ENCODE assay signal across 17 cellular contexts in genomic region chr10:92541583-92541982, GRCh38. TPM values are rescaled to one million over a fixed set of nuclear protein-coding genes. Genes with fewer than 3 reads are reported as not detected.
DNase-seq lines count a peak whose midpoint lies in the region; ATAC-seq and TF ChIP-seq lines count a peak whose summit lies in the region.
"Had no signal": no experiment of that assay in that cellular context is flagged by ENCODE, and none has a peak within 500 bp of the region (broad histone marks: within the 10 kb centered on the region; RNA-seq: fewer than 3 reads in every experiment).

No MANE protein-coding gene starts in this region.

- no peak overlapping the region for H4K8ac ChIP-seq in mesendoderm (ENCODE audit: low read depth, low read length)

- H3K79me2 ChIP-seq in Karpas-422 (ENCODE audit: low read length), result peaks cover 88% of the 10 kb centered on the region
- peaks cover 2% of the 10 kb centered on the region for H3K79me2 ChIP-seq in mesendoderm (ENCODE audit: control insufficient read depth, insufficient read depth, low read length)

- H3K4me3 ChIP-seq in Karpas-422 (ENCODE audit: low read length) (peak overlapping the region; percentile 50), mesendoderm (ENCODE audit: low read length) (no peak overlapping the region), left lung (no peak overlapping the region)
- H3K4me3 ChIP-seq: BLaER1, GM23338 had no signal

- H2BK5ac ChIP-seq in mesendoderm (ENCODE audit: low read length), result no peak overlapping the region

- no peak overlapping the region for H3K23ac ChIP-seq in mesendoderm (ENCODE audit: low read length)

- H3K4me2 ChIP-seq in Karpas-422 (ENCODE audit: low read depth, low read length, poor library complexity, severe bottlenecking), result peak overlapping the region; percentile 68
- H3K4me2 ChIP-seq in mesendoderm (ENCODE audit: low read length), result no peak overlapping the region
- H3K4me2 ChIP-seq: BLaER1, GM23338 had no signal

- H3K36me3 ChIP-seq in Karpas-422 (ENCODE audit: insufficient read depth, low read length), result no peaks in the 10 kb centered on the region
- no peaks in the 10 kb centered on the region for H3K36me3 ChIP-seq in mesendoderm (ENCODE audit: control insufficient read depth, insufficient read depth, low read length)
- peaks cover 0 to 9% of the 10 kb centered on the region in 2 donors for H3K36me3 ChIP-seq in left lung

- peak overlapping the region; percentile 41; the same call in 1 of the 2 replicates for H3K9ac ChIP-seq in Karpas-422 (ENCODE audit: low read length)
- H3K9ac ChIP-seq in mesendoderm (ENCODE audit: low read length), result no peak overlapping the region
- H3K9ac ChIP-seq: BLaER1 had no signal

- no peak overlapping the region for H4K5ac ChIP-seq in mesendoderm (ENCODE audit: low read length)

- DNase-seq in activated T-cell treated with anti-CD3 and anti-CD28 coated beads, Interleukin-2, amount 50 U/mL, for 72 hours, result no peak
- DNase-seq in activated T-cell treated with anti-CD3 and anti-CD28 coated beads for 4 hours, result no peak
- no peak for DNase-seq in Karpas-422
- DNase-seq in mesendoderm, result peak; percentile 57
- DNase-seq in activated CD4-positive, CD25-positive, alpha-beta regulatory T cell (lab: John Stamatoyannopoulos, UW), result no peak
- no peak for DNase-seq in left lung
- no peak for DNase-seq in stimulated activated CD4-positive, alpha-beta T cell treated with anti-CD3 and anti-CD28 coated beads, Interleukin-4, amount 100 ng/mL, for 4 hours
- DNase-seq: 8988T; CD4-positive, alpha-beta memory T cell; DMS153; DMS79; GDM1 had no signal

- H3K4me3 Mint-ChIP-seq in activated T-cell treated with anti-CD3 and anti-CD28 coated beads, Interleukin-2, amount 50 U/mL, for 72 hours, result no peak overlapping the region
- H3K4me3 Mint-ChIP-seq: CD14-positive monocyte; CD4-positive, alpha-beta memory T cell; GM23338 had no signal

- H3K36me3 Mint-ChIP-seq in activated T-cell treated with anti-CD3 and anti-CD28 coated beads, Interleukin-2, amount 50 U/mL, for 72 hours (ENCODE audit: insufficient read depth in 2 of 2), result no peaks in the 10 kb centered on the region

- peaks cover 37% of the 10 kb centered on the region for H3K4me1 Mint-ChIP-seq in activated T-cell treated with anti-CD3 and anti-CD28 coated beads, Interleukin-2, amount 50 U/mL, for 72 hours (ENCODE audit: low read depth)

- H3K27ac Mint-ChIP-seq in activated T-cell treated with anti-CD3 and anti-CD28 coated beads, Interleukin-2, amount 50 U/mL, for 72 hours, result peak overlapping the region; percentile 54

- H3K4me1 ChIP-seq in Karpas-422 (ENCODE audit: low read length), result peaks cover 66% of the 10 kb centered on the region
- H3K4me1 ChIP-seq in mesendoderm (ENCODE audit: control insufficient read depth, low read depth, low read length), result peaks cover 5% of the 10 kb centered on the region
- peaks cover 0 to 17% of the 10 kb centered on the region in 2 donors for H3K4me1 ChIP-seq in left lung

- intact Hi-C loops in left lung (cut with DNase I), result no loop called here

- no peak overlapping the region for H2BK120ac ChIP-seq in mesendoderm (ENCODE audit: low read depth, low read length)

- H3K27ac ChIP-seq in Karpas-422 (ENCODE audit: low read length) (peak overlapping the region; percentile 88), mesendoderm (ENCODE audit: low read depth, low read length) (no peak overlapping the region), left lung (no peak overlapping the region)
- H3K27ac ChIP-seq: BLaER1 had no signal

- H3K56ac ChIP-seq in mesendoderm (ENCODE audit: low read length), result no peak overlapping the region

- H2BK15ac ChIP-seq in mesendoderm (replicated peaks; ENCODE audit: low read depth), result no peak overlapping the region

- ATAC-seq in activated T-cell treated with anti-CD3 and anti-CD28 coated beads, Interleukin-2, amount 50 U/mL, for 72 hours (replicated peaks in 1 of 2), result no peak
- ATAC-seq in left lung, result no peak
- ATAC-seq: GM23338, HCT116, HepG2 had no signal

- no peaks in the 10 kb centered on the region for H3K27me3 ChIP-seq in Karpas-422 (ENCODE audit: low read length)
- H3K27me3 ChIP-seq in mesendoderm (ENCODE audit: insufficient read depth, low read length, poor library complexity), result no peaks in the 10 kb centered on the region
- no peaks in the 10 kb centered on the region for H3K27me3 ChIP-seq in left lung
- H3K27me3 ChIP-seq: BLaER1 had no signal

- no peaks in the 10 kb centered on the region for H3K27me3 Mint-ChIP-seq in activated T-cell treated with anti-CD3 and anti-CD28 coated beads, Interleukin-2, amount 50 U/mL, for 72 hours (ENCODE audit: low read depth)
- H3K27me3 Mint-ChIP-seq: CD4-positive, alpha-beta memory T cell had no signal

- no peaks in the 10 kb centered on the region for H4K20me1 ChIP-seq in Karpas-422 (ENCODE audit: insufficient read depth, low read depth, low read length)

- TF ChIP-seq CTCF in left lung (IDR thresholded peaks at IDR 0.05), result no peak

- H3K9me2 ChIP-seq in Karpas-422 (replicated peaks; ENCODE audit: insufficient read depth, low read length), result no peaks in the 10 kb centered on the region

- no peak overlapping the region for H2AFZ ChIP-seq in Karpas-422 (ENCODE audit: low read length)
- H2AFZ ChIP-seq: GM23338 had no signal

- peaks cover 5% of the 10 kb centered on the region for H3K79me1 ChIP-seq in mesendoderm (ENCODE audit: low read length)

- no peak overlapping the region for H3K18ac ChIP-seq in mesendoderm (ENCODE audit: low read length)

- H2AK5ac ChIP-seq in mesendoderm (ENCODE audit: low read length), result no peak overlapping the region

- no peaks in the 10 kb centered on the region for H3K9me3 ChIP-seq in Karpas-422 (ENCODE audit: low read length)
- H3K9me3 ChIP-seq in left lung, result no peaks in the 10 kb centered on the region
- H3K9me3 ChIP-seq: BLaER1 had no signal

- no peak overlapping the region for H3K4ac ChIP-seq in mesendoderm (ENCODE audit: low read depth, low read length)

- no peaks in the 10 kb centered on the region for H3K9me3 Mint-ChIP-seq in activated T-cell treated with anti-CD3 and anti-CD28 coated beads, Interleukin-2, amount 50 U/mL, for 72 hours
- H3K9me3 Mint-ChIP-seq: CD14-positive monocyte; CD4-positive, alpha-beta memory T cell; GM23338 had no signal

RNA-seq across cellular contexts. Expression of gene IDE, which starts 32.3 kb away (rescaled TPM):
- 10 to 100 TPM; 23.3 to 23.5 TPM for total RNA-seq in activated T-cell treated with anti-CD3 and anti-CD28 coated beads, Interleukin-2, amount 50 U/mL, for 72 hours
- total RNA-seq in Karpas-422 (2014; rRNA removed; shearing (Covaris generic); ENCODE audit: low replicate concordance), result 11.1 and 56.2 TPM in 2 replicates
- polyA plus RNA-seq in mesendoderm (2013, experiment 1 of 2), result 21.5 TPM
- polyA plus RNA-seq in mesendoderm (2013, experiment 2 of 2), result 22.7 TPM
- 10 to 100 TPM; 41.2 to 50.2 TPM for total RNA-seq in left lung

RNA-seq across cellular contexts. Expression of gene KIF11, which starts 51.3 kb away (rescaled TPM):
- total RNA-seq in activated T-cell treated with anti-CD3 and anti-CD28 coated beads, Interleukin-2, amount 50 U/mL, for 72 hours, result 10 to 100 TPM; 51.4 to 56.7 TPM
- total RNA-seq in Karpas-422 (2014; rRNA removed; shearing (Covaris generic); ENCODE audit: low replicate concordance), result 9.1 and 14.2 TPM in 2 replicates
- polyA plus RNA-seq in mesendoderm (2013, experiment 1 of 2), result 36.4 TPM
- polyA plus RNA-seq in mesendoderm (2013, experiment 2 of 2), result 36.2 TPM
- 1 to 10 TPM; 3.0 to 7.3 TPM for total RNA-seq in left lung
